In the genomic region with DNA sequence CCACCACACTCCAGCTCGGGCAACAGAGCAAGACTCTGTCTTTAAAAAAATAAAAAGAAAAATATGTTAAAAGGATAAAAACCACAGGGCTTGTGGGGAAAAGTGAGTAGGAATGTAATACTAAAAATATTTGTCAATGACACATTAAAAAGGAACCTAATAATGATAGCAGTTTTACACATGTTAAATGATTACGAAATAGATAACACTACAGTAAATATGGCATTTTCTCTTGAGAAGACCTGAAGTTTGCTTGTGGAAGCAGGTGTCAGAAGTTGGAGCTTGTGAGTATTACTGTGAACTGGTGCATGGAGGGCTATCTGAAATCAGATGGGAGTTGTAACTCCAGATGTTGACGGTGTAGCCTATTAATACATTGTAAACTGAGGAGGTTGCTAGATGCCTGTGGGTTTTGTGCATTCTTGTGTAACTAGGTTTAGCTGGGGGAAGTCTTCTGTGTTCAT, we compare ENCODE assay signal across 18 cellular contexts. TPM values are rescaled to one million over a fixed set of nuclear protein-coding genes. Genes with fewer than 3 reads are reported as not detected.
DNase-seq lines count a peak whose midpoint lies in the region; ATAC-seq and TF ChIP-seq lines count a peak whose summit lies in the region.
"Had no signal": no experiment of that assay in that cellular context is flagged by ENCODE, and none has a peak within 500 bp of the region (broad histone marks: within the 10 kb centered on the region; RNA-seq: fewer than 3 reads in every experiment).

No MANE protein-coding gene starts in this region.

- H3K9me3 ChIP-seq in mesenchymal stem cell (ENCODE audit: control insufficient read depth, low read length) = no peaks in the 10 kb centered on the region
- H3K9me3 ChIP-seq: stomach had no signal

- no peaks in the 10 kb centered on the region for H3K27me3 ChIP-seq in mesenchymal stem cell (ENCODE audit: control insufficient read depth in 1 of 2, insufficient read depth in 1 of 2, low read length in 2 of 2)
- H3K27me3 ChIP-seq: stomach had no signal

- no peak overlapping the region for H3K4ac ChIP-seq in mesenchymal stem cell (ENCODE audit: low read depth in 1 of 2, low read length in 2 of 2)

- peaks cover 5% of the 10 kb centered on the region for H3K4me1 ChIP-seq in mesenchymal stem cell (ENCODE audit: control insufficient read depth, insufficient read depth, low read depth, low read length)

- H2AK5ac ChIP-seq in mesenchymal stem cell (ENCODE audit: low read length, severe bottlenecking) = no peak overlapping the region

- H3K79me1 ChIP-seq in mesenchymal stem cell (replicated peaks; ENCODE audit: low read length, poor library complexity, severe bottlenecking) = peaks cover 1% of the 10 kb centered on the region

- ATAC-seq in stimulated activated naive CD8-positive, alpha-beta T cell treated with anti-CD3 and anti-CD28 coated beads, Interleukin-15, Interleukin-2, amounts not matched to agents 100 U/mL and 50 U/mL, for 24 hours = no peak
- ATAC-seq in left ventricle myocardium superior = no peak
- ATAC-seq in GM18517 (IDR thresholded peaks at IDR 0.05; ENCODE audit: unreplicated experiment) = no peak

- H3K4me2 ChIP-seq in mesenchymal stem cell (ENCODE audit: low read length, poor library complexity, severe bottlenecking) = no peak overlapping the region

- no peak overlapping the region for H2AFZ ChIP-seq in mesenchymal stem cell (ENCODE audit: low read depth, low read length)

- H3K9ac ChIP-seq in mesenchymal stem cell (ENCODE audit: low read length) = peak overlapping the region; percentile 20

- H4K91ac ChIP-seq in mesenchymal stem cell (ENCODE audit: low read length) = no peak overlapping the region

- H3K36me3 ChIP-seq in mesenchymal stem cell (ENCODE audit: control insufficient read depth in 1 of 2, insufficient read depth in 2 of 2, low read depth in 1 of 2, low read length in 2 of 2) = peaks cover 8 to 10% of the 10 kb centered on the region in 2 experiments

- no peak overlapping the region for H3K18ac ChIP-seq in mesenchymal stem cell (ENCODE audit: low read depth in 1 of 2, low read length in 2 of 2)

- WGBS in mesenchymal stem cell = 20% methylated on average over 1 of the region's 3 CpGs

- DNase-seq in AG08395 (ENCODE audit: low spot score) (peak; percentile 53), HFF-Myc (ENCODE audit: extremely low read depth, low read depth) (peak; percentile 75), cardiac fibroblast (ENCODE audit: low read depth in 2 of 2) (peak; percentile 32 to 57), mesenchymal stem cell (peak; percentile 83), left ventricle myocardium superior (no peak), iPS-NIHi7 (ENCODE audit: extremely low spot score) (no peak)
- no peak for DNase-seq in stimulated activated naive CD8-positive, alpha-beta T cell treated with anti-CD3 and anti-CD28 coated beads, Interleukin-15, Interleukin-2, amounts not matched to agents 100 U/mL and 50 U/mL, for 24 hours
- DNase-seq: activated CD4-positive, alpha-beta T cell treated with anti-CD3 and anti-CD28 coated beads, Interleukin-2, amount 10 ng/mL, durations not matched to agents 7 days and 5 days; activated naive CD4-positive, alpha-beta T cell treated with anti-CD3 and anti-CD28 coated beads, Interleukin-2, amount 50 U/mL, for 16 hours; activated T-cell treated with anti-CD3 and anti-CD28 coated beads for 4 hours; DMS 273 treated with DMSO at 0.1 percent for 48 hours; endodermal cell; glutamatergic neuron; islet precursor cell; NCI-H1105; NCI-H69; stomach had no signal

- H3K27ac ChIP-seq in mesenchymal stem cell (ENCODE audit: low read length, poor library complexity, severe bottlenecking) = peak overlapping the region; percentile 65
- H3K27ac ChIP-seq: stomach had no signal

- no peak overlapping the region for H4K8ac ChIP-seq in mesenchymal stem cell (ENCODE audit: low read length)

- no peak overlapping the region for H2BK12ac ChIP-seq in mesenchymal stem cell (ENCODE audit: low read length in 2 of 2)

- no peak for TF ChIP-seq CTCF in HFF-Myc (IDR thresholded peaks at IDR 0.05; ENCODE audit: low read depth, low read length, missing control alignments)
- no peak for TF ChIP-seq CTCF in cardiac fibroblast (IDR thresholded peaks at IDR 0.05; ENCODE audit: low read depth, low read length)

- H3K4me3 ChIP-seq in HFF-Myc (replicated peaks; ENCODE audit: low read depth, low read length) (no peak overlapping the region), cardiac fibroblast (replicated peaks in 1 of 2; ENCODE audit: low read depth in 2 of 2, low read length in 2 of 2) (no peak overlapping the region), mesenchymal stem cell (ENCODE audit: insufficient read depth in 1 of 2, low read depth in 1 of 2, low read length in 2 of 2) (no peak overlapping the region)
- H3K4me3 ChIP-seq: stomach had no signal

- no peak overlapping the region for H2BK15ac ChIP-seq in mesenchymal stem cell (ENCODE audit: low read depth, poor library complexity, severe bottlenecking)

- H2BK5ac ChIP-seq in mesenchymal stem cell (ENCODE audit: low read depth, low read length, poor library complexity, severe bottlenecking) = no peak overlapping the region

- H3K14ac ChIP-seq in mesenchymal stem cell (ENCODE audit: low read length in 2 of 2) = no peak overlapping the region

- H3K23ac ChIP-seq in mesenchymal stem cell (ENCODE audit: low read length in 2 of 2) = no peak overlapping the region

- no peak overlapping the region for H2BK120ac ChIP-seq in mesenchymal stem cell (ENCODE audit: low read depth, low read length)

- intact Hi-C loops in left ventricle myocardium superior (cut with micrococcal nuclease) = no loop called here

RNA-seq across cellular contexts. Expression of a gene that starts 44.3 kb away (rescaled TPM):
- polyA plus RNA-seq in mesenchymal stem cell (2013, experiment 1 of 2) = 0.23 TPM
- polyA plus RNA-seq in mesenchymal stem cell (2013, experiment 2 of 2) = 0.18 TPM
- total RNA-seq in left ventricle myocardium superior = 0.27 TPM

Comparison
In these comparisons a context has a peak if more than half of its experiments do, and no peak if none do; other contexts are left out.
1. DNase-seq: peak in AG08395 (single experiment), HFF-Myc (single experiment), cardiac fibroblast (2 of 2) and mesenchymal stem cell (single experiment); none in stimulated activated naive CD8-positive, alpha-beta T cell treated with anti-CD3 and anti-CD28 coated beads, Interleukin-15, Interleukin-2, amounts not matched to agents 100 U/mL and 50 U/mL, for 24 hours (single experiment), left ventricle myocardium superior (single experiment) and iPS-NIHi7 (single experiment).